ENCODE assay signal across 8 cellular contexts in the genomic region with DNA sequence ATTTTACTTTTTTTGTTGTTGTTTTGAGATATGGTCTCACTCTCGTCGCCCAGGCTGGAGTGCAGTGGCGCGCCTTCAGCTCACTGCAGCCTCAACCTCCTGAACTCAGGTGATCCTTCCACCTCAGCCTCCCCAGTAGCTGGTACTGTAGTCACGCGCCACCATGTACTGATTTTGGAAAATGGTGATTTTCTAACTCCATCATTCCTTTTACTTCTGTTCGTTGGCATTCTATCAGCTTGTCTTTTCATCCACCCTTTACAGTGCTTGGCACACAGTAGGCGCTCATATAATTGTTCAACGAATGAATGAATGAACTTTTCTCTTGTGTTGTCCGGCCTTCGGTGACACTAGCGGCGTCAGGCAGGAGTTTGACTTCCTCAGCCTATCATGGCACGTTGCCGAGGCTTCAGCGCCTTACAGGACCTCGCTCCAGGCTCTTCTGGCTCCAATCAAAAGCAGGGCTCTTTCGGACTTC. TPM values are rescaled to one million over a fixed set of nuclear protein-coding genes. Genes with fewer than 3 reads are reported as not detected.
DNase-seq lines count a peak whose midpoint lies in the region; ATAC-seq and TF ChIP-seq lines count a peak whose summit lies in the region.

No MANE protein-coding gene starts in this region.

- H3K27me3 Mint-ChIP-seq in activated CD8-positive, alpha-beta memory T cell treated with anti-CD3 and anti-CD28 coated beads, Interleukin-2, amount 10 ng/mL, durations not matched to agents 7 days and 5 days = no peaks in the 10 kb centered on the region
- peaks cover 12% of the 10 kb centered on the region for H3K27me3 Mint-ChIP-seq in activated naive CD8-positive, alpha-beta T cell treated with anti-CD3 and anti-CD28 coated beads for 36 hours
- peaks cover 3 to 11% (median 3%) of the 10 kb centered on the region in 3 donors for H3K27me3 Mint-ChIP-seq in immature natural killer cell (ENCODE audit: low read depth in 3 of 3)

- H3K27me3 ChIP-seq in suprapubic skin = no peaks in the 10 kb centered on the region

- no peak for TF ChIP-seq POLR2A in suprapubic skin (IDR thresholded peaks at IDR 0.05)

- H3K36me3 Mint-ChIP-seq in activated CD8-positive, alpha-beta memory T cell treated with anti-CD3 and anti-CD28 coated beads, Interleukin-2, amount 10 ng/mL, durations not matched to agents 7 days and 5 days = peaks cover 30% of the 10 kb centered on the region
- H3K36me3 Mint-ChIP-seq in activated naive CD8-positive, alpha-beta T cell treated with anti-CD3 and anti-CD28 coated beads for 36 hours = peaks cover 45% of the 10 kb centered on the region
- H3K36me3 Mint-ChIP-seq in immature natural killer cell = no peaks in the 10 kb centered on the region

- CTCF ChIA-PET in activated CD8-positive, alpha-beta memory T cell treated with anti-CD3 and anti-CD28 coated beads, Interleukin-2, amount 10 ng/mL, durations not matched to agents 7 days and 5 days (lab: Charles Lee) = interaction anchor here (1.1 to 3.6 kb wide), 7 partner anchors 8 to 260 kb away, joined by 3 to 51 read pairs (median 9); partner anchors contain the start of genes BOLA3, MOB1A and WBP1

- no peak for TF ChIP-seq EP300 in suprapubic skin (IDR thresholded peaks at IDR 0.05)

- H3K9me3 ChIP-seq in suprapubic skin = no peaks in the 10 kb centered on the region

- H3K4me1 ChIP-seq in suprapubic skin = peaks cover 35% of the 10 kb centered on the region

- WGBS in suprapubic skin = 34% methylated on average over 18 of the region's 18 CpGs

- H3K27ac Mint-ChIP-seq in activated CD8-positive, alpha-beta memory T cell treated with anti-CD3 and anti-CD28 coated beads, Interleukin-2, amount 10 ng/mL, durations not matched to agents 7 days and 5 days = peak overlapping the region; percentile 100
- peak overlapping the region; percentile 100 for H3K27ac Mint-ChIP-seq in activated naive CD8-positive, alpha-beta T cell treated with anti-CD3 and anti-CD28 coated beads for 36 hours
- peak overlapping the region; percentile 97 to 100 (median 98) for H3K27ac Mint-ChIP-seq in immature natural killer cell

- peak overlapping the region; percentile 81 for H3K4me3 ChIP-seq in suprapubic skin

- no peak for DNase-seq in activated CD8-positive, alpha-beta memory T cell treated with anti-CD3 and anti-CD28 coated beads, Interleukin-2, amount 10 ng/mL, durations not matched to agents 7 days and 5 days
- DNase-seq in activated CD8-positive, alpha-beta memory T cell treated with anti-CD3 and anti-CD28 coated beads for 24 hours = no peak
- no peak for DNase-seq in activated naive CD8-positive, alpha-beta T cell treated with anti-CD3 and anti-CD28 coated beads for 36 hours
- no peak for DNase-seq in immature natural killer cell
- no peak for DNase-seq in suprapubic skin (ENCODE audit: low spot score in 2 of 2)
- DNase-seq in effector CD8-positive, alpha-beta T cell (lab: John Stamatoyannopoulos, UW) = no peak
- DNase-seq in epidermal melanocyte (ENCODE audit: insufficient read length, low spot score) = no peak

- H3K36me3 ChIP-seq in suprapubic skin = no peaks in the 10 kb centered on the region

- no peak for TF ChIP-seq CTCF in suprapubic skin (IDR thresholded peaks at IDR 0.05)

- H3K4me1 Mint-ChIP-seq in activated CD8-positive, alpha-beta memory T cell treated with anti-CD3 and anti-CD28 coated beads, Interleukin-2, amount 10 ng/mL, durations not matched to agents 7 days and 5 days = peaks cover 40% of the 10 kb centered on the region
- peaks cover 39% of the 10 kb centered on the region for H3K4me1 Mint-ChIP-seq in activated naive CD8-positive, alpha-beta T cell treated with anti-CD3 and anti-CD28 coated beads for 36 hours
- H3K4me1 Mint-ChIP-seq in immature natural killer cell = peaks cover 22 to 29% of the 10 kb centered on the region in 2 donors

- H3K27ac ChIP-seq in suprapubic skin = peak overlapping the region; percentile 94

- H3K4me3 Mint-ChIP-seq in activated CD8-positive, alpha-beta memory T cell treated with anti-CD3 and anti-CD28 coated beads, Interleukin-2, amount 10 ng/mL, durations not matched to agents 7 days and 5 days = peak overlapping the region; percentile 96
- peak overlapping the region; percentile 99 for H3K4me3 Mint-ChIP-seq in activated naive CD8-positive, alpha-beta T cell treated with anti-CD3 and anti-CD28 coated beads for 36 hours
- H3K4me3 Mint-ChIP-seq in immature natural killer cell = peak overlapping the region; percentile 94 to 99 (median 97)

- no peak for ATAC-seq in activated CD8-positive, alpha-beta memory T cell treated with anti-CD3 and anti-CD28 coated beads, Interleukin-2, amount 10 ng/mL, durations not matched to agents 7 days and 5 days
- no peak for ATAC-seq in GM21576 (IDR thresholded peaks at IDR 0.05; ENCODE audit: unreplicated experiment)

- no peaks in the 10 kb centered on the region for H3K9me3 Mint-ChIP-seq in activated CD8-positive, alpha-beta memory T cell treated with anti-CD3 and anti-CD28 coated beads, Interleukin-2, amount 10 ng/mL, durations not matched to agents 7 days and 5 days (ENCODE audit: low read depth)
- no peaks in the 10 kb centered on the region for H3K9me3 Mint-ChIP-seq in activated naive CD8-positive, alpha-beta T cell treated with anti-CD3 and anti-CD28 coated beads for 36 hours
- peaks cover 0 to 3% (median 0%) of the 10 kb centered on the region in 6 donors for H3K9me3 Mint-ChIP-seq in immature natural killer cell

RNA-seq across cellular contexts. Expression of gene MTHFD2, which starts 0.4 kb away (rescaled TPM):
- total RNA-seq in activated CD8-positive, alpha-beta memory T cell treated with anti-CD3 and anti-CD28 coated beads, Interleukin-2, amount 10 ng/mL, durations not matched to agents 7 days and 5 days = 100 to 1,000 TPM; 215 to 293 TPM
- 100 to 1,000 TPM; 375 to 398 TPM for total RNA-seq in activated naive CD8-positive, alpha-beta T cell treated with anti-CD3 and anti-CD28 coated beads for 36 hours
- 10 to 100 TPM; 20.3 to 25.8 (median 20.4) TPM for polyA plus RNA-seq in immature natural killer cell
- total RNA-seq in suprapubic skin = 10 to 100 TPM; 15.5 to 28.1 (median 17.5) TPM

RNA-seq across cellular contexts. Expression of gene MOB1A, which starts 19.3 kb away (rescaled TPM):
- 100 to 1,000 TPM; 183 to 220 TPM for total RNA-seq in activated CD8-positive, alpha-beta memory T cell treated with anti-CD3 and anti-CD28 coated beads, Interleukin-2, amount 10 ng/mL, durations not matched to agents 7 days and 5 days
- total RNA-seq in activated naive CD8-positive, alpha-beta T cell treated with anti-CD3 and anti-CD28 coated beads for 36 hours = 100 to 1,000 TPM; 156 to 161 TPM
- 100 to 1,000 TPM; 198 to 215 (median 208) TPM for polyA plus RNA-seq in immature natural killer cell
- 10 to 100 TPM; 65.2 to 96.6 (median 79.2) TPM for total RNA-seq in suprapubic skin

RNA-seq across cellular contexts. Expression of gene BOLA3, which starts 50.3 kb away (rescaled TPM):
- total RNA-seq in activated CD8-positive, alpha-beta memory T cell treated with anti-CD3 and anti-CD28 coated beads, Interleukin-2, amount 10 ng/mL, durations not matched to agents 7 days and 5 days = 10 to 100 TPM; 69.5 to 76.1 TPM
- total RNA-seq in activated naive CD8-positive, alpha-beta T cell treated with anti-CD3 and anti-CD28 coated beads for 36 hours = 100 to 1,000 TPM; 148 to 154 TPM
- 10 to 100 TPM; 36.7 to 64.7 (median 57.8) TPM for polyA plus RNA-seq in immature natural killer cell
- 10 to 100 TPM; 18.9 to 44.0 (median 28.1) TPM for total RNA-seq in suprapubic skin

Comparison
In these comparisons a context has a peak if more than half of its experiments do, and no peak if none do; other contexts are left out.
1. RNA of gene MTHFD2, which starts 0.4 kb away (total RNA-seq): 375 to 398 TPM in activated naive CD8-positive, alpha-beta T cell treated with anti-CD3 and anti-CD28 coated beads for 36 hours and 215 to 293 TPM in activated CD8-positive, alpha-beta memory T cell treated with anti-CD3 and anti-CD28 coated beads, Interleukin-2, amount 10 ng/mL, durations not matched to agents 7 days and 5 days; 15.5 to 28.1 TPM in suprapubic skin; every median in the first group is over 4 times any median in the second.
2. Peak in every context shown above with its lines, with median percentiles within 50 percentile points of each other: H3K27ac Mint-ChIP-seq and H3K4me3 Mint-ChIP-seq.